8 cellular contexts compared by ENCODE assay signal in genomic region chr19:6464070-6464873, GRCh38. TPM values are rescaled to one million over a fixed set of nuclear protein-coding genes. Genes with fewer than 3 reads are reported as not detected.
DNase-seq lines count a peak whose midpoint lies in the region; ATAC-seq and TF ChIP-seq lines count a peak whose summit lies in the region.

CRB3 (plus strand) TSS chr19:6464271; CDS start chr19:6464702, 431 bp downstream.

- DNase-seq in DMS53 treated with DMSO at 0.1 percent for 48 hours (lab: John Stamatoyannopoulos, UW; ENCODE audit: unreplicated experiment) (peak; percentile 70), NCI-H69 (lab: John Stamatoyannopoulos, UW) (peak; percentile 62), ecto neural progenitor cell (ENCODE audit: low spot score) (peak; percentile 64), osteoblast (ENCODE audit: insufficient read length, low spot score, missing footprints) (peak; percentile 55), occipital lobe (lab: John Stamatoyannopoulos, UW) (no peak), GM13977 (ENCODE audit: low spot score) (no peak)

- no peak within 1 kb of the TSS for H3K4me2 ChIP-seq in osteoblast (ENCODE audit: insufficient read depth, low read length)

- TF ChIP-seq CTCF in osteoblast (IDR thresholded peaks at IDR 0.05; ENCODE audit: extremely low read depth, low read depth, low read length) (no peak), GM13977 (IDR thresholded peaks at IDR 0.05; ENCODE audit: extremely low read depth, insufficient read depth, missing control alignments) (no peak)

- ATAC-seq in GM18858 (IDR thresholded peaks at IDR 0.05; ENCODE audit: unreplicated experiment) (no peak), HG02970 (IDR thresholded peaks at IDR 0.05; ENCODE audit: low FRiP score, unreplicated experiment) (no peak)

- no peaks in the 10 kb centered on the region for H4K20me1 ChIP-seq in osteoblast (ENCODE audit: insufficient read depth, low read length)

- no peaks in the 10 kb centered on the region for H3K36me3 ChIP-seq in osteoblast (ENCODE audit: insufficient read depth, low read length)

- H3K9me3 ChIP-seq in osteoblast (ENCODE audit: low read depth, low read length), result no peaks in the 10 kb centered on the region

- H3K79me2 ChIP-seq in osteoblast (ENCODE audit: insufficient read depth, low read length), result no peaks in the 10 kb centered on the region

- H3K4me3 ChIP-seq in osteoblast (ENCODE audit: insufficient read depth, low read length), result no peak within 1 kb of the TSS

- in situ Hi-C loops in GM13977 (cut with MboI; ENCODE audit: low pct_unique_long_range_greater_than_20kb, low sequenced_read_pairs, unreplicated experiment), result no loop called here

- H2AFZ ChIP-seq in osteoblast (ENCODE audit: low read length), result no peak within 1 kb of the TSS

- H3K27ac ChIP-seq in osteoblast (ENCODE audit: low read depth, low read length), result no peak within 1 kb of the TSS

- peaks cover 16% of the 10 kb centered on the region for H3K27me3 ChIP-seq in osteoblast (ENCODE audit: insufficient read depth, low read length)

- peaks cover 8% of the 10 kb centered on the region for H3K4me1 ChIP-seq in osteoblast (ENCODE audit: insufficient read depth, low read length)

RNA-seq across cellular contexts. Expression of gene CRB3, which starts in this region (rescaled TPM):
- not detected in 2 replicates for total RNA-seq in osteoblast
- total RNA-seq in occipital lobe, result not detected

Comparison
In these comparisons a context has a peak if more than half of its experiments do, and no peak if none do; other contexts are left out.
1. Peak in DNase-seq in osteoblast; RNA of the gene not detected or under 1 TPM.
2. DNase-seq: peak in DMS53 treated with DMSO at 0.1 percent for 48 hours (single experiment), NCI-H69 (single experiment) and ecto neural progenitor cell (single experiment); none in occipital lobe (single experiment) and GM13977 (single experiment).